In the genomic region with DNA sequence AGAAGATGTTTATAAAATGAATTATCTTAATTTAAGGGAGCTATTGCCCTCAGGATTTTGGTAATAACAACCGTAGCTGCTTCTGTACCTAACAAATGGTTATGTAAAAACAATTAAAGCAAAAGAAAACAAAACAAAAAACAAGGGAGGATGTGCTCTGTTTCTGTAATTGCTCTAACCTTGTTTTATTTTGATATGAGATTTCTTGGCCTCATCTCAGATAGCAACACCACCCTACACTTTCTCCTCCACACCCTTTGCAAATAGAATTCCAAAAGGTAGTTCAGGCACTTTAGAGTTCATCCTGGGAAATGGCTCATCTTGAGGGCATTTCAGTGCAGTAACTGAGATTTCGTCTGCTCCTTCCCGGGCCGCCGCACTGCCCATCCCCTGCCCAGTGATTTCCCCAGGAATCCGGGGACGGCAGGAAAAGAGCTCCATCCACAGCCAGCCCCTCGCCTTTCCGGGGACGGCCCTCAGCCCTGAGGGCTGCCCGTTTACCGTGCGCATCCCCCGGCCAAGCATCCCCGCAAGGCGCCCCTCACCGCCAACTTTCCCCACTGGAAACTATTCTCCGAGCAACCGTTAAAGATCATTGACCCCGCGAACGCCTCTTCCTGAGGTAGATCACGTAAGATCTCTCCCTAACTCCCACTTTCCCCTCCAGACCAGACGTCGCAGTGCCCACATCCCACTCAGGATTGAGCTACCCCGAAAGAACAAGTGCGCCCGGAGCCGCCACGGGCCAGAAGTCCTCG, we compare ENCODE assay signal across 1 cellular context.
TF ChIP-seq lines count a peak whose summit lies in the region.

No MANE protein-coding gene starts in this region.

TF ChIP-seq in K562, 482 proteins besides CTCF, POLR2A, EP300 and RAD21 (continued from another document):
- TF ChIP-seq, protein P1, sequence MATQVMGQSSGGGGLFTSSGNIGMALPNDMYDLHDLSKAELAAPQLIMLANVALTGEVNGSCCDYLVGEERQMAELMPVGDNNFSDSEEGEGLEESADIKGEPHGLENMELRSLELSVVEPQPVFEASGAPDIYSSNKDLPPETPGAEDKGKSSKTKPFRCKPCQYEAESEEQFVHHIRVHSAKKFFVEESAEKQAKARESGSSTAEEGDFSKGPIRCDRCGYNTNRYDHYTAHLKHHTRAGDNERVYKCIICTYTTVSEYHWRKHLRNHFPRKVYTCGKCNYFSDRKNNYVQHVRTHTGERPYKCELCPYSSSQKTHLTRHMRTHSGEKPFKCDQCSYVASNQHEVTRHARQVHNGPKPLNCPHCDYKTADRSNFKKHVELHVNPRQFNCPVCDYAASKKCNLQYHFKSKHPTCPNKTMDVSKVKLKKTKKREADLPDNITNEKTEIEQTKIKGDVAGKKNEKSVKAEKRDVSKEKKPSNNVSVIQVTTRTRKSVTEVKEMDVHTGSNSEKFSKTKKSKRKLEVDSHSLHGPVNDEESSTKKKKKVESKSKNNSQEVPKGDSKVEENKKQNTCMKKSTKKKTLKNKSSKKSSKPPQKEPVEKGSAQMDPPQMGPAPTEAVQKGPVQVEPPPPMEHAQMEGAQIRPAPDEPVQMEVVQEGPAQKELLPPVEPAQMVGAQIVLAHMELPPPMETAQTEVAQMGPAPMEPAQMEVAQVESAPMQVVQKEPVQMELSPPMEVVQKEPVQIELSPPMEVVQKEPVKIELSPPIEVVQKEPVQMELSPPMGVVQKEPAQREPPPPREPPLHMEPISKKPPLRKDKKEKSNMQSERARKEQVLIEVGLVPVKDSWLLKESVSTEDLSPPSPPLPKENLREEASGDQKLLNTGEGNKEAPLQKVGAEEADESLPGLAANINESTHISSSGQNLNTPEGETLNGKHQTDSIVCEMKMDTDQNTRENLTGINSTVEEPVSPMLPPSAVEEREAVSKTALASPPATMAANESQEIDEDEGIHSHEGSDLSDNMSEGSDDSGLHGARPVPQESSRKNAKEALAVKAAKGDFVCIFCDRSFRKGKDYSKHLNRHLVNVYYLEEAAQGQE (CRISPR knock-in tag; IDR thresholded peaks at IDR 0.05; ENCODE audit: low read depth), result no peak
- TF ChIP-seq HNRNPH1 (optimal IDR thresholded peaks at IDR 0.05; ENCODE audit: low read depth, low read length), result no peak
- peak; percentile 22; the same call in 1 of the 2 replicates for TF ChIP-seq EZH2 (IDR thresholded peaks at IDR 0.05; ENCODE audit: borderline replicate concordance, low read depth, low read length)
- TF ChIP-seq, protein P2, sequence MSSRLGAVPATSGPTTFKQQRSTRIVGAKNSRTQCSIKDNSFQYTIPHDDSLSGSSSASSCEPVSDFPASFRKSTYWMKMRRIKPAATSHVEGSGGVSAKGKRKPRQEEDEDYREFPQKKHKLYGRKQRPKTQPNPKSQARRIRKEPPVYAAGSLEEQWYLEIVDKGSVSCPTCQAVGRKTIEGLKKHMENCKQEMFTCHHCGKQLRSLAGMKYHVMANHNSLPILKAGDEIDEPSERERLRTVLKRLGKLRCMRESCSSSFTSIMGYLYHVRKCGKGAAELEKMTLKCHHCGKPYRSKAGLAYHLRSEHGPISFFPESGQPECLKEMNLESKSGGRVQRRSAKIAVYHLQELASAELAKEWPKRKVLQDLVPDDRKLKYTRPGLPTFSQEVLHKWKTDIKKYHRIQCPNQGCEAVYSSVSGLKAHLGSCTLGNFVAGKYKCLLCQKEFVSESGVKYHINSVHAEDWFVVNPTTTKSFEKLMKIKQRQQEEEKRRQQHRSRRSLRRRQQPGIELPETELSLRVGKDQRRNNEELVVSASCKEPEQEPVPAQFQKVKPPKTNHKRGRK (tag; IDR thresholded peaks at IDR 0.05), result no peak
- no peak for TF ChIP-seq NFE2 (IDR thresholded peaks at IDR 0.05; ENCODE audit: low read depth)
- peak; percentile 3 for TF ChIP-seq HMGN3 (IDR thresholded peaks at IDR 0.05; ENCODE audit: borderline replicate concordance, extremely low read depth, insufficient read length, low read depth, low read length)
- TF ChIP-seq MAFK (IDR thresholded peaks at IDR 0.05; ENCODE audit: low read length), result no peak
- no peak for TF ChIP-seq LCOR (CRISPR knock-in tag; IDR thresholded peaks at IDR 0.05)
- TF ChIP-seq CBX8 (IDR thresholded peaks at IDR 0.05; ENCODE audit: borderline replicate concordance, extremely low read depth, low read depth, low read length, poor library complexity, severe bottlenecking), result peak; percentile 82
- TF ChIP-seq SRSF9 (IDR thresholded peaks at IDR 0.05; ENCODE audit: borderline replicate concordance, low read depth, low read length), result no peak
- no peak for TF ChIP-seq NFIX (CRISPR knock-in tag; IDR thresholded peaks at IDR 0.05; ENCODE audit: low read depth)
- 0 out of 4 replicates have a peak, but pooled peaks of 1 of the 2 experiments have one; percentile 29 for TF ChIP-seq HDAC1 (IDR thresholded peaks at IDR 0.05)
- TF ChIP-seq, protein P3, sequence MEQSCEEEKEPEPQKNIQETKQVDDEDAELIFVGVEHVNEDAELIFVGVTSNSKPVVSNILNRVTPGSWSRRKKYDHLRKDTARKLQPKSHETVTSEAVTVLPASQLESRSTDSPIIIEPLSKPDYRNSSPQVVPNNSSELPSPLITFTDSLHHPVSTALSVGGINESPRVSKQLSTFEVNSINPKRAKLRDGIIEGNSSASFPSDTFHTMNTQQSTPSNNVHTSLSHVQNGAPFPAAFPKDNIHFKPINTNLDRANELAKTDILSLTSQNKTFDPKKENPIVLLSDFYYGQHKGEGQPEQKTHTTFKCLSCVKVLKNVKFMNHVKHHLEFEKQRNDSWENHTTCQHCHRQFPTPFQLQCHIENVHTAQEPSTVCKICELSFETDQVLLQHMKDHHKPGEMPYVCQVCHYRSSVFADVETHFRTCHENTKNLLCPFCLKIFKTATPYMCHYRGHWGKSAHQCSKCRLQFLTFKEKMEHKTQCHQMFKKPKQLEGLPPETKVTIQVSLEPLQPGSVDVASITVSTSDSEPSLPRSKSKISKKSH (CRISPR knock-in tag; IDR thresholded peaks at IDR 0.05), result no peak
- TF ChIP-seq RBFOX2 (IDR thresholded peaks at IDR 0.05; ENCODE audit: low read depth, low read length), result no peak
TF ChIP-seq in K562: peak in this region for 5.
